Comparison of ENCODE assay signal across 1 cellular context in the genomic region with DNA sequence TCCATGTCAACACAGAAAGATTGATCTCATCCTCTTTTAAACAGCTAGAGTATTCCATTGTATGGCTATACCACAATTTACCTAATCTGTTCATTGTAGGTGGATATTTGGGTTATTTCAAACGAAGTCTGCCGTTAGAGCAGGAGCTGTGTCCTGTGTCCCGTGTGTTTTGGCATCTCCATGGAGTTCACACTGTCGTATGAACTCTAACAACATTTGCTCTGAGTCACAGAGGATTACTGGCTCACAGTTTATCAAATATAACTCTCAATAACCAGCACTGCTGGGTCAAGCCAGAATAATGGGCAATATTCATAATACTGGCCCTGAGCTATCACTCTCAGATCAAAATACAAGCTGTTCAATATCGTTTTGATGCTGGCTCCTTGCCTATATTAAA.
TF ChIP-seq lines count a peak whose summit lies in the region.

No MANE protein-coding gene starts in this region.

TF ChIP-seq in HepG2, 621 proteins besides CTCF, POLR2A, EP300 and RAD21:
- TF ChIP-seq ZNF790 (CRISPR knock-in tag; IDR thresholded peaks at IDR 0.05; ENCODE audit: borderline replicate concordance) = no peak
- no peak for TF ChIP-seq ZNF782 (CRISPR knock-in tag; IDR thresholded peaks at IDR 0.05; ENCODE audit: borderline replicate concordance)
- no peak for TF ChIP-seq XRCC5 (optimal IDR thresholded peaks at IDR 0.05; ENCODE audit: low read length)
- no peak for TF ChIP-seq ZNF879 (CRISPR knock-in tag; IDR thresholded peaks at IDR 0.05)
- TF ChIP-seq MED1 (CRISPR knock-in tag; IDR thresholded peaks at IDR 0.05) = no peak
- TF ChIP-seq, protein P1, sequence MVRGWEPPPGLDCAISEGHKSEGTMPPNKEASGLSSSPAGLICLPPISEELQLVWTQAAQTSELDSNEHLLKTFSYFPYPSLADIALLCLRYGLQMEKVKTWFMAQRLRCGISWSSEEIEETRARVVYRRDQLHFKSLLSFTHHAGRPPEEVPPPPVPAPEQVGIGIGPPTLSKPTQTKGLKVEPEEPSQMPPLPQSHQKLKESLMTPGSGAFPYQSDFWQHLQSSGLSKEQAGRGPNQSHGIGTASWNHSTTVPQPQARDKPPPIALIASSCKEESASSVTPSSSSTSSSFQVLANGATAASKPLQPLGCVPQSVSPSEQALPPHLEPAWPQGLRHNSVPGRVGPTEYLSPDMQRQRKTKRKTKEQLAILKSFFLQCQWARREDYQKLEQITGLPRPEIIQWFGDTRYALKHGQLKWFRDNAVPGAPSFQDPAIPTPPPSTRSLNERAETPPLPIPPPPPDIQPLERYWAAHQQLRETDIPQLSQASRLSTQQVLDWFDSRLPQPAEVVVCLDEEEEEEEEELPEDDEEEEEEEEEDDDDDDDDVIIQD (CRISPR knock-in tag; IDR thresholded peaks at IDR 0.05; ENCODE audit: low read depth) = no peak
- no peak for TF ChIP-seq ZNF274 (CRISPR knock-in tag; IDR thresholded peaks at IDR 0.05)
- TF ChIP-seq ZNF563 (CRISPR knock-in tag; IDR thresholded peaks at IDR 0.05) = no peak
- TF ChIP-seq SIX1 (CRISPR knock-in tag; IDR thresholded peaks at IDR 0.05; ENCODE audit: borderline replicate concordance) = no peak
- TF ChIP-seq, protein P2, sequence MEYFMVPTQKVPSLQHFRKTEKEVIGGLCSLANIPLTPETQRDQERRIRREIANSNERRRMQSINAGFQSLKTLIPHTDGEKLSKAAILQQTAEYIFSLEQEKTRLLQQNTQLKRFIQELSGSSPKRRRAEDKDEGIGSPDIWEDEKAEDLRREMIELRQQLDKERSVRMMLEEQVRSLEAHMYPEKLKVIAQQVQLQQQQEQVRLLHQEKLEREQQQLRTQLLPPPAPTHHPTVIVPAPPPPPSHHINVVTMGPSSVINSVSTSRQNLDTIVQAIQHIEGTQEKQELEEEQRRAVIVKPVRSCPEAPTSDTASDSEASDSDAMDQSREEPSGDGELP (IDR thresholded peaks at IDR 0.05; ENCODE audit: borderline replicate concordance, low read depth) = no peak
- no peak for TF ChIP-seq ZNF549 (CRISPR knock-in tag; IDR thresholded peaks at IDR 0.05)
- TF ChIP-seq SP1 (IDR thresholded peaks at IDR 0.05) = no peak
- TF ChIP-seq SP1 (CRISPR knock-in tag; IDR thresholded peaks at IDR 0.05) = no peak
TF ChIP-seq in HepG2: peak in this region for 0.
